23 cellular contexts compared by ENCODE assay signal in the genomic region with DNA sequence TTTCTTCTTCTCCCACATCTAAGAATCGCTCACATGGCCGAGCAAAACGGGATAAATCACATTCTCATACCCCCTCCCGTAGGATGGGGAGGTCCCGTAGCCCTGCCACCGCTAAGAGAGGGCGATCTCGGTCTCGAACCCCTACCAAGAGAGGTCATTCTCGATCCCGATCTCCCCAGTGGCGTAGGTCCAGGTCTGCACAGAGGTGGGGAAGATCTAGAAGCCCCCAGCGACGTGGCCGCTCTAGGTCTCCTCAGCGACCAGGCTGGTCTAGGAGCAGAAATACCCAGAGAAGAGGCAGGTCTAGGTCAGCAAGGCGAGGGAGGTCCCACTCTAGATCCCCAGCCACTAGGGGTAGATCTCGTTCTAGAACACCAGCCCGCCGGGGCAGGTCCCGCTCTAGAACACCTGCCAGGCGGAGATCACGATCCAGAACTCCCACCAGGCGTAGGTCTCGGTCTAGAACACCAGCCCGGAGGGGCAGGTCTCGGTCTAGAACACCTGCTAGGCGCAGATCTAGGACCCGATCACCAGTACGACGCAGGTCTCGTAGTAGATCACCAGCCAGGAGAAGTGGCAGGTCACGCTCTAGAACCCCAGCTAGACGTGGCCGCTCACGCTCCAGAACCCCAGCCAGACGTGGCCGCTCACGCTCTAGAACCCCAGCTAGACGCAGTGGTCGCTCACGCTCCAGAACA. TPM values are rescaled to one million over a fixed set of nuclear protein-coding genes. Genes with fewer than 3 reads are reported as not detected.
A peak's percentile ranks its signal among the peaks of the same experiment; 100 is the strongest.
DNase-seq lines count a peak whose midpoint lies in the region; ATAC-seq lines count a peak whose summit lies in the region.
"Had no signal": no experiment of that assay in that cellular context is flagged by ENCODE, and none has a peak within 500 bp of the region (broad histone marks: within the 10 kb centered on the region; RNA-seq: fewer than 3 reads in every experiment).

No MANE protein-coding gene starts in this region.

- peaks cover 97% of the 10 kb centered on the region for H3K36me3 Mint-ChIP-seq in central memory CD8-positive, alpha-beta T cell (ENCODE audit: insufficient read depth)
- peaks cover 85 to 97% of the 10 kb centered on the region in 2 donors for H3K36me3 Mint-ChIP-seq in stimulated activated naive B cell treated with anti-CD40 and anti-IgM and Interleukin-4, amounts not matched to agents 10 μg/mL and 1 μg/mL and 100 μg/mL, for 72 hours

- no peaks in the 10 kb centered on the region for H3K9me3 Mint-ChIP-seq in central memory CD8-positive, alpha-beta T cell
- no peaks in the 10 kb centered on the region for H3K9me3 Mint-ChIP-seq in stimulated activated naive B cell treated with anti-CD40 and anti-IgM and Interleukin-4, amounts not matched to agents 10 μg/mL and 1 μg/mL and 100 μg/mL, for 72 hours
- H3K9me3 Mint-ChIP-seq: dendritic cell treated with granulocyte-macrophage colony-stimulating factor and Interleukin-4, amounts not matched to agents 40 ng/mL and 50 ng/mL, for 4 days; naive thymus-derived CD8-positive, alpha-beta T cell had no signal

- peak overlapping the region; percentile 5 for H3K4me3 Mint-ChIP-seq in central memory CD8-positive, alpha-beta T cell
- H3K4me3 Mint-ChIP-seq in stimulated activated naive B cell treated with anti-CD40 and anti-IgM and Interleukin-4, amounts not matched to agents 10 μg/mL and 1 μg/mL and 100 μg/mL, for 72 hours: peak overlapping the region in 1 of 2 donors; percentile 30
- H3K4me3 Mint-ChIP-seq: dendritic cell treated with granulocyte-macrophage colony-stimulating factor and Interleukin-4, amounts not matched to agents 40 ng/mL and 50 ng/mL, for 4 days had no signal

- intact Hi-C loops in left ventricle myocardium superior (cut with micrococcal nuclease): no loop called here
- intact Hi-C loops in cardiac septum (cut with DNase I): no loop called here

- no peaks in the 10 kb centered on the region for H3K27me3 Mint-ChIP-seq in central memory CD8-positive, alpha-beta T cell
- H3K27me3 Mint-ChIP-seq in stimulated activated naive B cell treated with anti-CD40 and anti-IgM and Interleukin-4, amounts not matched to agents 10 μg/mL and 1 μg/mL and 100 μg/mL, for 72 hours: no peaks in the 10 kb centered on the region
- H3K27me3 Mint-ChIP-seq: dendritic cell treated with granulocyte-macrophage colony-stimulating factor and Interleukin-4, amounts not matched to agents 40 ng/mL and 50 ng/mL, for 4 days; naive thymus-derived CD8-positive, alpha-beta T cell had no signal

- DNase-seq in left ventricle myocardium superior: peak; percentile 22
- DNase-seq in cardiac septum (ENCODE audit: low spot score): no peak
- no peak for DNase-seq in central memory CD8-positive, alpha-beta T cell (ENCODE audit: low spot score in 2 of 2)
- no peak for DNase-seq in stimulated activated naive B cell treated with anti-CD40 and anti-IgM and Interleukin-4, amounts not matched to agents 10 μg/mL and 1 μg/mL and 100 μg/mL, for 72 hours
- DNase-seq in NCI-H2227 treated with DMSO at 0.1 percent for 48 hours (lab: John Stamatoyannopoulos, UW): no peak
- DNase-seq: ACHN; activated CD4-positive, CD25-positive, alpha-beta regulatory T cell; activated CD8-positive, alpha-beta memory T cell treated with anti-CD3 and anti-CD28 coated beads for 24 hours; activated naive CD4-positive, alpha-beta T cell; body of pancreas; DMS79 treated with DMSO at 0.1 percent for 48 hours; MG63; naive thymus-derived CD8-positive, alpha-beta T cell; NCI-H1694 treated with DMSO at 0.1 percent for 48 hours; stimulated activated naive CD8-positive, alpha-beta T cell treated with anti-CD3 and anti-CD28 coated beads, Interleukin-15, Interleukin-2, amounts not matched to agents 100 U/mL and 50 U/mL, for 24 hours; T-helper 1 cell; uterus had no signal

- no peak for ATAC-seq in left ventricle myocardium superior
- no peak for ATAC-seq in central memory CD8-positive, alpha-beta T cell (replicated peaks; ENCODE audit: extremely low read depth, poor library complexity, severe bottlenecking)
- ATAC-seq in stimulated activated naive B cell treated with anti-CD40 and anti-IgM and Interleukin-4, amounts not matched to agents 10 μg/mL and 1 μg/mL and 100 μg/mL, for 72 hours (replicated peaks): no peak
- no peak for ATAC-seq in GM21576 (IDR thresholded peaks at IDR 0.05; ENCODE audit: unreplicated experiment)
- ATAC-seq: body of pancreas; gastroesophageal sphincter; stimulated activated naive CD8-positive, alpha-beta T cell treated with anti-CD3 and anti-CD28 coated beads, Interleukin-15, Interleukin-2, amounts not matched to agents 100 U/mL and 50 U/mL, for 24 hours had no signal

- H3K4me1 Mint-ChIP-seq in central memory CD8-positive, alpha-beta T cell: peaks cover 61% of the 10 kb centered on the region
- peaks cover 22 to 79% of the 10 kb centered on the region in 2 donors for H3K4me1 Mint-ChIP-seq in stimulated activated naive B cell treated with anti-CD40 and anti-IgM and Interleukin-4, amounts not matched to agents 10 μg/mL and 1 μg/mL and 100 μg/mL, for 72 hours

- H3K27ac Mint-ChIP-seq in central memory CD8-positive, alpha-beta T cell (ENCODE audit: low read depth): peak overlapping the region; percentile 42
- peak overlapping the region; percentile 67 for H3K27ac Mint-ChIP-seq in stimulated activated naive B cell treated with anti-CD40 and anti-IgM and Interleukin-4, amounts not matched to agents 10 μg/mL and 1 μg/mL and 100 μg/mL, for 72 hours
- H3K27ac Mint-ChIP-seq: dendritic cell treated with granulocyte-macrophage colony-stimulating factor and Interleukin-4, amounts not matched to agents 40 ng/mL and 50 ng/mL, for 4 days had no signal

RNA-seq across cellular contexts. Expression of gene SRRM2, which starts 9.6 kb away (rescaled TPM):
- total RNA-seq in left ventricle myocardium superior (292 TPM), cardiac septum (335 TPM)

RNA-seq across cellular contexts. Expression of gene ELOB, which starts 15.0 kb away (rescaled TPM):
- total RNA-seq in left ventricle myocardium superior: 325 TPM
- 278 TPM for total RNA-seq in cardiac septum

RNA-seq across cellular contexts. Expression of gene PRSS33, which starts 25.3 kb away (rescaled TPM):
- total RNA-seq in left ventricle myocardium superior: not detected
- not detected for total RNA-seq in cardiac septum
- total RNA-seq: body of pancreas; epithelial cell of proximal tubule; gastroesophageal sphincter; lung microvascular endothelial cell; naive thymus-derived CD8-positive, alpha-beta T cell; pulmonary artery endothelial cell had no signal

RNA-seq across cellular contexts. Expression of gene PRSS41, which starts 36.2 kb away (rescaled TPM):
- not detected for total RNA-seq in left ventricle myocardium superior
- total RNA-seq in cardiac septum: not detected
- total RNA-seq: body of pancreas; epithelial cell of proximal tubule; gastroesophageal sphincter; lung microvascular endothelial cell; naive thymus-derived CD8-positive, alpha-beta T cell; pulmonary artery endothelial cell; uterus had no signal

RNA-seq across cellular contexts. Expression of gene PRSS27, which starts 42.0 kb away (rescaled TPM):
- total RNA-seq in left ventricle myocardium superior (0.12 TPM), cardiac septum (0.40 TPM)
